1 cellular context compared by ENCODE assay signal in the genomic region with DNA sequence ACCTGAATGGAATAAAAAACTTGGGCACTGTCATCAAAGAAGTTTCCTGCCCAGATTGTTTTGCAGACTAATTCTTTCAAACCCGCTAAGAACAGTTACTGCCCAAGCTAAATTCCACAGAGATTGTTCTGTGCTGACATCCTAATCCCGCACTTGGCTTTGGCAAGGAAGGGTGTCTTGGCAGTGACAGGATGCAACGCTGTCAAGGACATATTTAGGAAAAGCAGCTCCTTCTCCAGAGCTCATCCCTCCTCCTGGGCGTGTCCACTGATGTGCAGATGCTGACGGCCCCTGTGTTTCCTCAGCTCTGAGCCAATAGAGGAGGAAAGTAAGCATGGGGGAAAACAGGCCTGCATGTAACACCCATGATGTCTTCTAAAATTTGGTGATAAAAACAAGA.
TF ChIP-seq lines count a peak whose summit lies in the region.

No MANE protein-coding gene starts in this region.

TF ChIP-seq in GM23338, 12 proteins besides CTCF, POLR2A, EP300 and RAD21 (continued from another document):
- TF ChIP-seq, protein P1, sequence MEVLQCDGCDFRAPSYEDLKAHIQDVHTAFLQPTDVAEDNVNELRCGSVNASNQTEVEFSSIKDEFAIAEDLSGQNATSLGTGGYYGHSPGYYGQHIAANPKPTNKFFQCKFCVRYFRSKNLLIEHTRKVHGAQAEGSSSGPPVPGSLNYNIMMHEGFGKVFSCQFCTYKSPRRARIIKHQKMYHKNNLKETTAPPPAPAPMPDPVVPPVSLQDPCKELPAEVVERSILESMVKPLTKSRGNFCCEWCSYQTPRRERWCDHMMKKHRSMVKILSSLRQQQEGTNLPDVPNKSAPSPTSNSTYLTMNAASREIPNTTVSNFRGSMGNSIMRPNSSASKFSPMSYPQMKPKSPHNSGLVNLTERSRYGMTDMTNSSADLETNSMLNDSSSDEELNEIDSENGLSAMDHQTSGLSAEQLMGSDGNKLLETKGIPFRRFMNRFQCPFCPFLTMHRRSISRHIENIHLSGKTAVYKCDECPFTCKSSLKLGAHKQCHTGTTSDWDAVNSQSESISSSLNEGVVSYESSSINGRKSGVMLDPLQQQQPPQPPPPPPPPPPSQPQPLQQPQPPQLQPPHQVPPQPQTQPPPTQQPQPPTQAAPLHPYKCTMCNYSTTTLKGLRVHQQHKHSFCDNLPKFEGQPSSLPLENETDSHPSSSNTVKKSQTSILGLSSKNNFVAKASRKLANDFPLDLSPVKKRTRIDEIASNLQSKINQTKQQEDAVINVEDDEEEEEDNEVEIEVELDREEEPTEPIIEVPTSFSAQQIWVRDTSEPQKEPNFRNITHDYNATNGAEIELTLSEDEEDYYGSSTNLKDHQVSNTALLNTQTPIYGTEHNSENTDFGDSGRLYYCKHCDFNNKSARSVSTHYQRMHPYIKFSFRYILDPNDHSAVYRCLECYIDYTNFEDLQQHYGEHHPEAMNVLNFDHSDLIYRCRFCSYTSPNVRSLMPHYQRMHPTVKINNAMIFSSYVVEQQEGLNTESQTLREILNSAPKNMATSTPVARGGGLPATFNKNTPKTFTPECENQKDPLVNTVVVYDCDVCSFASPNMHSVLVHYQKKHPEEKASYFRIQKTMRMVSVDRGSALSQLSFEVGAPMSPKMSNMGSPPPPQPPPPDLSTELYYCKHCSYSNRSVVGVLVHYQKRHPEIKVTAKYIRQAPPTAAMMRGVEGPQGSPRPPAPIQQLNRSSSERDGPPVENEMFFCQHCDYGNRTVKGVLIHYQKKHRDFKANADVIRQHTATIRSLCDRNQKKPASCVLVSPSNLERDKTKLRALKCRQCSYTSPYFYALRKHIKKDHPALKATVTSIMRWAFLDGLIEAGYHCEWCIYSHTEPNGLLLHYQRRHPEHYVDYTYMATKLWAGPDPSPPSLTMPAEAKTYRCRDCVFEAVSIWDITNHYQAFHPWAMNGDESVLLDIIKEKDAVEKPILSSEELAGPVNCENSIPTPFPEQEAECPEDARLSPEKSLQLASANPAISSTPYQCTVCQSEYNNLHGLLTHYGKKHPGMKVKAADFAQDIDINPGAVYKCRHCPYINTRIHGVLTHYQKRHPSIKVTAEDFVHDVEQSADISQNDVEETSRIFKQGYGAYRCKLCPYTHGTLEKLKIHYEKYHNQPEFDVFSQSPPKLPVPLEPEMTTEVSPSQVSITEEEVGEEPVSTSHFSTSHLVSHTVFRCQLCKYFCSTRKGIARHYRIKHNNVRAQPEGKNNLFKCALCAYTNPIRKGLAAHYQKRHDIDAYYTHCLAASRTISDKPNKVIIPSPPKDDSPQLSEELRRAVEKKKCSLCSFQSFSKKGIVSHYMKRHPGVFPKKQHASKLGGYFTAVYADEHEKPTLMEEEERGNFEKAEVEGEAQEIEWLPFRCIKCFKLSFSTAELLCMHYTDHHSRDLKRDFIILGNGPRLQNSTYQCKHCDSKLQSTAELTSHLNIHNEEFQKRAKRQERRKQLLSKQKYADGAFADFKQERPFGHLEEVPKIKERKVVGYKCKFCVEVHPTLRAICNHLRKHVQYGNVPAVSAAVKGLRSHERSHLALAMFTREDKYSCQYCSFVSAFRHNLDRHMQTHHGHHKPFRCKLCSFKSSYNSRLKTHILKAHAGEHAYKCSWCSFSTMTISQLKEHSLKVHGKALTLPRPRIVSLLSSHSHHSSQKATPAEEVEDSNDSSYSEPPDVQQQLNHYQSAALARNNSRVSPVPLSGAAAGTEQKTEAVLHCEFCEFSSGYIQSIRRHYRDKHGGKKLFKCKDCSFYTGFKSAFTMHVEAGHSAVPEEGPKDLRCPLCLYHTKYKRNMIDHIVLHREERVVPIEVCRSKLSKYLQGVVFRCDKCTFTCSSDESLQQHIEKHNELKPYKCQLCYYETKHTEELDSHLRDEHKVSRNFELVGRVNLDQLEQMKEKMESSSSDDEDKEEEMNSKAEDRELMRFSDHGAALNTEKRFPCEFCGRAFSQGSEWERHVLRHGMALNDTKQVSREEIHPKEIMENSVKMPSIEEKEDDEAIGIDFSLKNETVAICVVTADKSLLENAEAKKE (CRISPR knock-in tag; IDR thresholded peaks at IDR 0.05), result no peak
- TF ChIP-seq EZH2 (IDR thresholded peaks at IDR 0.05; ENCODE audit: low read depth, unreplicated experiment), result no peak
- TF ChIP-seq CREB1 (CRISPR knock-in tag; IDR thresholded peaks at IDR 0.05; ENCODE audit: low read depth), result no peak
- TF ChIP-seq JUNB (IDR thresholded peaks at IDR 0.05; ENCODE audit: unreplicated experiment), result no peak
- no peak for TF ChIP-seq ZNF114 (CRISPR knock-in tag; IDR thresholded peaks at IDR 0.05)
- no peak for TF ChIP-seq POLR2AphosphoS5 (IDR thresholded peaks at IDR 0.05; ENCODE audit: low read depth)
- TF ChIP-seq STAT1 (IDR thresholded peaks at IDR 0.05; ENCODE audit: unreplicated experiment), result no peak
- TF ChIP-seq, protein P2, sequence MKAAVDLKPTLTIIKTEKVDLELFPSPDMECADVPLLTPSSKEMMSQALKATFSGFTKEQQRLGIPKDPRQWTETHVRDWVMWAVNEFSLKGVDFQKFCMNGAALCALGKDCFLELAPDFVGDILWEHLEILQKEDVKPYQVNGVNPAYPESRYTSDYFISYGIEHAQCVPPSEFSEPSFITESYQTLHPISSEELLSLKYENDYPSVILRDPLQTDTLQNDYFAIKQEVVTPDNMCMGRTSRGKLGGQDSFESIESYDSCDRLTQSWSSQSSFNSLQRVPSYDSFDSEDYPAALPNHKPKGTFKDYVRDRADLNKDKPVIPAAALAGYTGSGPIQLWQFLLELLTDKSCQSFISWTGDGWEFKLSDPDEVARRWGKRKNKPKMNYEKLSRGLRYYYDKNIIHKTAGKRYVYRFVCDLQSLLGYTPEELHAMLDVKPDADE (IDR thresholded peaks at IDR 0.05), result no peak
- TF ChIP-seq EZH2phosphoT487 (IDR thresholded peaks at IDR 0.05; ENCODE audit: unreplicated experiment), result no peak
- no peak for TF ChIP-seq NANOG (IDR thresholded peaks at IDR 0.05; ENCODE audit: borderline replicate concordance)
TF ChIP-seq in GM23338: peak in this region for 0.
